Comparison of ENCODE assay signal across 8 cellular contexts in genomic region chr14:68911594-68912227, GRCh38.
DNase-seq lines count a peak whose midpoint lies in the region; ATAC-seq lines count a peak whose summit lies in the region.

No MANE protein-coding gene starts in this region.

- ATAC-seq in HG02870 (IDR thresholded peaks at IDR 0.05; ENCODE audit: unreplicated experiment), result peak; percentile 63
- ATAC-seq in GM21367 (IDR thresholded peaks at IDR 0.05; ENCODE audit: unreplicated experiment), result no peak

- DNase-seq in DMS53 (lab: John Stamatoyannopoulos, UW) (peak; percentile 81), NCI-H345 (lab: John Stamatoyannopoulos, UW) (peak; percentile 78), kidney glomerular epithelial cell (lab: John Stamatoyannopoulos, UW) (peak; percentile 23)
- DNase-seq in activated CD4-positive, CD25-positive, alpha-beta regulatory T cell treated with anti-CD3 and anti-CD28 coated beads, Interleukin-2, amount 50 U/mL, for 72 hours, result peak; percentile 73
- peak; percentile 70 for DNase-seq in central memory CD4-positive, alpha-beta T cell
- peak; percentile 69 for DNase-seq in stimulated activated CD4-positive, alpha-beta T cell treated with anti-CD3 and anti-CD28 coated beads, Interleukin-2, amount 100 ng/mL, for 4 hours (ENCODE audit: low read depth)

Comparison
In these comparisons a context has a peak if more than half of its experiments do, and no peak if none do; other contexts are left out.
1. DNase-seq: peak in every context shown above with its lines; median percentile 81 in DMS53; 78 in NCI-H345; 73 in activated CD4-positive, CD25-positive, alpha-beta regulatory T cell treated with anti-CD3 and anti-CD28 coated beads, Interleukin-2, amount 50 U/mL, for 72 hours; 70 in central memory CD4-positive, alpha-beta T cell; 69 in stimulated activated CD4-positive, alpha-beta T cell treated with anti-CD3 and anti-CD28 coated beads, Interleukin-2, amount 100 ng/mL, for 4 hours; 23 in kidney glomerular epithelial cell.